26 cellular contexts compared by ENCODE assay signal in the genomic region with DNA sequence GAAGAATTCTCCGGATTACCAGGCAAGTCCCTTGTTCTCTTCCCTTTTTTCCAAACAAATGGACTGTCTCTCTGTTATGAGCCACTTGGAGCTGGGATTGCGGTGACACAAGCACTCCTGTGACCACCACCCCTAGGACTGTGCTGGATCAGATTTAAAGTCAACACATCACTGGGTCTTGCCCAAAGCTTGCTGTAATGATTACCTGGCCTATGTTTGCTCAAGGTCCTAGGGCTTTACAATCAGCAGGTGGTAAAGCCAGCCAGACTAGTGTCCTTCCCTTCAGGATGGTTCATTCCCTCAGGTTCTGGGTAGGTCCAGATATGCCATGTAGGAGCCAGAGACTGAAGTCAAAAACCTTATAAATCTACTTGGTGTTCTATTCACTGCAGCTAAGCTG.
"Had no signal": no experiment of that assay in that cellular context is flagged by ENCODE, and none has a peak within 500 bp of the region (broad histone marks: within the 10 kb centered on the region; RNA-seq: fewer than 3 reads in every experiment).

No MANE protein-coding gene starts in this region.

- H3K36me3 ChIP-seq: MG63, SJSA1 had no signal

- H3K27me3 ChIP-seq: MG63, SJSA1 had no signal

- H3K27ac ChIP-seq: HL-60, SJSA1, SK-N-MC had no signal

- H3K4me1 ChIP-seq: SJSA1 had no signal

- H3K4me3 ChIP-seq: MG63, SJSA1, SK-N-MC had no signal

- H3K9me3 ChIP-seq: MG63, SJSA1 had no signal

- DNase-seq: IMR-90, Karpas-422, KG1, MG63, NCI-H1092, NCI-H1105 treated with DMSO at 0.1 percent for 48 hours, NCI-H1417 treated with DMSO at 0.1 percent for 48 hours, NCI-H146, NCI-H1694 treated with DMSO at 0.1 percent for 48 hours, NCI-H1930, NCI-H2081, NCI-H2107, NCI-H226, NCI-H446, NCI-H510A, NCI-H524 treated with DMSO at 0.1 percent for 48 hours, NCI-H69, NCI-H774, Right ventricle myocardium superior, RPMI8226, SIG-M5 had no signal

- FAIRE-seq: HTR-8/SVneo, RCC 7860 had no signal
